8 cellular contexts compared by ENCODE assay signal in genomic region chrX:30653415-30654131, GRCh38. TPM values are rescaled to one million over a fixed set of nuclear protein-coding genes. Genes with fewer than 3 reads are reported as not detected.
DNase-seq lines count a peak whose midpoint lies in the region; ATAC-seq, FAIRE-seq and TF ChIP-seq lines count a peak whose summit lies in the region.

Gene GK (plus strand): TSS chrX:30653423. CDS start chrX:30653538, 115 bp downstream.

- no peak within 1 kb of the TSS; the same call in 1 of the 2 replicates for H3K18ac ChIP-seq in H1 (ENCODE audit: extremely low read depth, low read length)

- FAIRE-seq in H1 (lab: Jason Lieb, UNC): no peak

- no peak within 1 kb of the TSS for H3K56ac ChIP-seq in H1 (replicated peaks; ENCODE audit: insufficient read length, low read depth, low read length)

- peak within 1 kb of the TSS; percentile 63 to 73 (median 68) for H3K4me3 ChIP-seq in H1 (ENCODE audit: extremely low read depth in 1 of 4, insufficient read depth in 2 of 4, low read depth in 3 of 4, low read length in 4 of 4)
- H3K4me3 ChIP-seq in mucosa of descending colon: peak within 1 kb of the TSS; percentile 32
- H3K4me3 ChIP-seq in upper lobe of right lung: peak within 1 kb of the TSS; percentile 65

- ATAC-seq in GM18873 (IDR thresholded peaks at IDR 0.05; ENCODE audit: low FRiP score, unreplicated experiment) (peak; percentile 8), HG03139 (IDR thresholded peaks at IDR 0.05; ENCODE audit: unreplicated experiment) (peak; percentile 1), mucosa of descending colon (peak; percentile 7), upper lobe of right lung (peak; percentile 3), GM18858 (IDR thresholded peaks at IDR 0.05; ENCODE audit: unreplicated experiment) (no peak)

- no peak for TF ChIP-seq RAD21 in H1 (IDR thresholded peaks at IDR 0.05 in 1 of 2, conservative IDR thresholded peaks at IDR 0.05 in 1 of 2; ENCODE audit: low read depth in 2 of 2, low read length in 2 of 2)

- TF ChIP-seq POLR2A in H1 (IDR thresholded peaks at IDR 0.05; ENCODE audit: control extremely low read depth in 1 of 2, low read depth in 2 of 2, low read length in 2 of 2): no peak

- CTCF ChIA-PET in H1 (lab: Charles Lee; ENCODE audit: partially characterized antibody): interaction anchor here (1.2 kb wide), 1 partner anchor 35 kb away, joined by 3 read pairs; no protein-coding TSS in a partner anchor

- H3K9me3 ChIP-seq in H1 (ENCODE audit: insufficient read depth in 2 of 2, low read depth in 1 of 2, low read length in 1 of 2) (no peaks in the 10 kb centered on the region), mucosa of descending colon (no peaks in the 10 kb centered on the region), upper lobe of right lung (no peaks in the 10 kb centered on the region)

- no peak for TF ChIP-seq CTCF in H1 (IDR thresholded peaks at IDR 0.05; ENCODE audit: control extremely low read depth in 1 of 3, insufficient read depth in 1 of 3, low read depth in 1 of 3, low read length in 3 of 3)
- no peak for TF ChIP-seq CTCF in mucosa of descending colon (IDR thresholded peaks at IDR 0.05)
- no peak for TF ChIP-seq CTCF in upper lobe of right lung (IDR thresholded peaks at IDR 0.05)

- H2BK120ac ChIP-seq in H1 (replicated peaks; ENCODE audit: low read depth, low read length): no peak within 1 kb of the TSS

- H2BK15ac ChIP-seq in H1 (ENCODE audit: low read length): no peak within 1 kb of the TSS

- H3K9ac ChIP-seq in H1 (replicated peaks in 1 of 4; ENCODE audit: extremely low read depth in 1 of 4, low read depth in 3 of 4, low read length in 3 of 4): peak within 1 kb of the TSS; percentile 8 to 85 (median 79)

- no peak within 1 kb of the TSS for H2BK20ac ChIP-seq in H1 (ENCODE audit: low read length)

- peak within 1 kb of the TSS; percentile 73 to 83 for H3K4me2 ChIP-seq in H1 (ENCODE audit: insufficient read depth in 1 of 2, low read depth in 2 of 2, low read length in 2 of 2)

- 7% methylated on average over 15 of the region's 53 CpGs; no CpG with 5 or more reads in 1 of the 2 experiments for WGBS in H1 (ENCODE audit: extremely low coverage in 1 of 2, insufficient coverage in 1 of 2, insufficient read length in 1 of 2, insufficient replicate concordance in 2 of 2, low coverage in 1 of 2, low lambda C conversion rate in 2 of 2, missing lambda C conversion rate in 1 of 2), 2 experiments

- H3K23me2 ChIP-seq in H1 (ENCODE audit: low read depth, low read length): peaks cover 3% of the 10 kb centered on the region; the same call in 1 of the 2 replicates

- H4K8ac ChIP-seq in H1 (ENCODE audit: extremely low read depth, insufficient read depth, low read length): peak within 1 kb of the TSS; percentile 62

- DNase-seq in AG20443 (ENCODE audit: low spot score) (peak; percentile 10), T-helper 2 cell (peak in 3 of 5 experiments; percentile 6 to 39 (median 10)), H1 (ENCODE audit: low read depth in 1 of 2, low spot score in 2 of 2) (no peak), mucosa of descending colon (no peak), upper lobe of right lung (no peak)

- no peaks in the 10 kb centered on the region for H3K79me1 ChIP-seq in H1 (ENCODE audit: low read depth, low read length)

- H3K4me1 ChIP-seq in H1 (replicated peaks in 1 of 4; ENCODE audit: control insufficient read depth in 3 of 4, insufficient read depth in 4 of 4, low read length in 3 of 4) (0 out of 7 replicates have a peak, but pooled peaks cover 0 to 2% (median 0%) of the 10 kb centered on the region in 4 experiments), mucosa of descending colon (ENCODE audit: low read depth) (no peaks in the 10 kb centered on the region), upper lobe of right lung (no peaks in the 10 kb centered on the region)

- peak within 1 kb of the TSS; percentile 86 for H4K5ac ChIP-seq in H1 (ENCODE audit: insufficient read length, low read depth, low read length)

- H2AFZ ChIP-seq in H1 (ENCODE audit: low read length): no peak within 1 kb of the TSS; the same call in 1 of the 2 replicates

- no peak within 1 kb of the TSS for H4K91ac ChIP-seq in H1 (replicated peaks; ENCODE audit: insufficient read length, low read length)

- H2BK5ac ChIP-seq in H1 (ENCODE audit: low read depth, low read length): peak within 1 kb of the TSS; percentile 66; the same call in 1 of the 2 replicates

- H4K20me1 ChIP-seq in H1 (replicated peaks in 1 of 2; ENCODE audit: control insufficient read depth in 1 of 2, insufficient read depth in 2 of 2, low read length in 2 of 2): no peaks in the 10 kb centered on the region

- no peak within 1 kb of the TSS for H3K23ac ChIP-seq in H1 (ENCODE audit: insufficient read length)

- POLR2A ChIA-PET in H1 (lab: Charles Lee; ENCODE audit: partially characterized antibody): interaction anchor here (0.6 to 1.0 kb wide), 2 partner anchors 12 to 36 kb away, joined by 3 read pairs; no protein-coding TSS in a partner anchor

- no peak within 1 kb of the TSS for H2BK12ac ChIP-seq in H1 (ENCODE audit: low read depth, low read length)

- intact Hi-C loops in mucosa of descending colon (cut with DNase I, micrococcal nuclease): no loop called here
- intact Hi-C loops in upper lobe of right lung (cut with DNase I): no loop called here

- H2AK5ac ChIP-seq in H1 (ENCODE audit: low read depth, low read length): no peak within 1 kb of the TSS

- H3K27ac ChIP-seq in H1 (ENCODE audit: low read depth, low read length) (peak within 1 kb of the TSS; percentile 95), upper lobe of right lung (peak within 1 kb of the TSS; percentile 83)

- TF ChIP-seq EP300 in H1 (IDR thresholded peaks at IDR 0.05; ENCODE audit: borderline replicate concordance in 1 of 2, low read depth in 2 of 2, low read length in 2 of 2): no peak

- no peak within 1 kb of the TSS for H3K14ac ChIP-seq in H1 (ENCODE audit: insufficient read length)

- H3K27me3 ChIP-seq in H1 (replicated peaks in 1 of 4; ENCODE audit: control insufficient read depth in 3 of 4, extremely low read depth in 1 of 4, insufficient read depth in 3 of 4, low read length in 3 of 4) (no peaks in the 10 kb centered on the region), upper lobe of right lung (no peaks in the 10 kb centered on the region)

- H3K4ac ChIP-seq in H1 (replicated peaks; ENCODE audit: insufficient read length, low read depth, low read length): no peak within 1 kb of the TSS

- H3K36me3 ChIP-seq in H1 (ENCODE audit: control insufficient read depth in 2 of 4, insufficient read depth in 4 of 4, low read length in 3 of 4): no peaks in the 10 kb centered on the region
- no peaks in the 10 kb centered on the region for H3K36me3 ChIP-seq in mucosa of descending colon (ENCODE audit: low read depth)
- no peaks in the 10 kb centered on the region for H3K36me3 ChIP-seq in upper lobe of right lung

- no peaks in the 10 kb centered on the region; a peak in 1 of 4 replicates for H3K79me2 ChIP-seq in H1 (ENCODE audit: control insufficient read depth in 1 of 2, insufficient read depth in 2 of 2, low read length in 2 of 2)

TF ChIP-seq in H1, 55 proteins besides CTCF, POLR2A, EP300 and RAD21:
- TF ChIP-seq, protein P1, sequence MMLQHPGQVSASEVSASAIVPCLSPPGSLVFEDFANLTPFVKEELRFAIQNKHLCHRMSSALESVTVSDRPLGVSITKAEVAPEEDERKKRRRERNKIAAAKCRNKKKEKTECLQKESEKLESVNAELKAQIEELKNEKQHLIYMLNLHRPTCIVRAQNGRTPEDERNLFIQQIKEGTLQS (IDR thresholded peaks at IDR 0.05; ENCODE audit: insufficient read depth, low read depth, low read length): no peak
- no peak for TF ChIP-seq MAX (IDR thresholded peaks at IDR 0.05)
- no peak for TF ChIP-seq CHD2 (IDR thresholded peaks at IDR 0.05; ENCODE audit: low read length)
- no peak for TF ChIP-seq SIRT6 (IDR thresholded peaks at IDR 0.05; ENCODE audit: low read length)
- no peak for TF ChIP-seq TCF12 (IDR thresholded peaks at IDR 0.05; ENCODE audit: low read depth, low read length)
- no peak for TF ChIP-seq YY1 (IDR thresholded peaks at IDR 0.05; ENCODE audit: low read depth, low read length)
- no peak for TF ChIP-seq HDAC6 (IDR thresholded peaks at IDR 0.05; ENCODE audit: low read depth, low read length)
- TF ChIP-seq RFX5 (IDR thresholded peaks at IDR 0.05; ENCODE audit: borderline replicate concordance, low read depth, low read length): no peak
- TF ChIP-seq KDM5A (IDR thresholded peaks at IDR 0.05; ENCODE audit: low read length): no peak

RNA-seq across cellular contexts. Expression of gene GK, which starts in this region (rescaled TPM):
- 9.4 and 11.2 TPM in 2 replicates for total RNA-seq in H1 (2021; fragmentation: NEBNext Ultra II Directional; extraction: Animal tissue kit (Norgen Biotek cat#: 25700))
- 2.2 and 2.9 TPM in 2 replicates for polyA plus RNA-seq in H1 (2011; rRNA removed)
- polyA plus RNA-seq in H1 (2011; cell fraction: cytosol; rRNA removed): 4.9 TPM
- polyA plus RNA-seq in H1 (2011; cell fraction: nucleus; rRNA removed): 4.7 TPM
- 4.7 to 9.3 TPM (median 6.0 TPM) in 4 replicates for polyA plus RNA-seq in H1 (2012, experiment 1 of 2)
- polyA plus RNA-seq in H1 (2012, experiment 2 of 2): 0.59 TPM
- polyA plus RNA-seq in H1 (2013, experiment 1 of 2): 5.1 TPM
- polyA plus RNA-seq in H1 (2013, experiment 2 of 2): 4.5 TPM
- polyA minus RNA-seq in H1 (2011; rRNA and poly(A)+ RNA removed): 6.2 and 8.8 TPM in 2 replicates
- 4.9 TPM for polyA minus RNA-seq in H1 (2011; cell fraction: cytosol; rRNA and poly(A)+ RNA removed)
- polyA minus RNA-seq in H1 (2011; cell fraction: nucleus; rRNA and poly(A)+ RNA removed): 5.0 TPM
- total RNA-seq in mucosa of descending colon (10 to 100 TPM; 25.3 to 53.5 (median 32.2) TPM), upper lobe of right lung (48.3 TPM)

Comparison
In these comparisons a context has a peak if more than half of its experiments do, and no peak if none do; other contexts are left out.
1. DNase-seq: peak in AG20443 (single experiment) and T-helper 2 cell (3 of 5); none in H1 (0 of 2), mucosa of descending colon (0 of 3) and upper lobe of right lung (single experiment).
2. Peak in every context shown above with its lines, with median percentiles within 50 percentile points of each other: H3K4me3 ChIP-seq.